ENCODE assay signal across 19 cellular contexts in genomic region chr11:11163669-11164377, GRCh38.
DNase-seq lines count a peak whose midpoint lies in the region; ATAC-seq and TF ChIP-seq lines count a peak whose summit lies in the region.
"Had no signal": no experiment of that assay in that cellular context is flagged by ENCODE, and none has a peak within 500 bp of the region (broad histone marks: within the 10 kb centered on the region; RNA-seq: fewer than 3 reads in every experiment).

No MANE protein-coding gene starts in this region.

- H3K9me3 Mint-ChIP-seq in activated naive CD8-positive, alpha-beta T cell treated with anti-CD3 and anti-CD28 coated beads, Interleukin-2, amount 50 U/mL, for 24 hours, result no peaks in the 10 kb centered on the region
- H3K9me3 Mint-ChIP-seq: CD4-positive, alpha-beta T cell had no signal

- TF ChIP-seq CTCF in dorsolateral prefrontal cortex (IDR thresholded peaks at IDR 0.05 in 54 of 56, conservative IDR thresholded peaks at IDR 0.05 in 2 of 56; ENCODE audit: low read depth in 1 of 56, partially characterized antibody in 56 of 56) (no peak), vagina (IDR thresholded peaks at IDR 0.05) (no peak)

- H3K27ac Mint-ChIP-seq in activated naive CD8-positive, alpha-beta T cell treated with anti-CD3 and anti-CD28 coated beads, Interleukin-2, amount 50 U/mL, for 24 hours, result no peak overlapping the region
- H3K27ac Mint-ChIP-seq: CD4-positive, alpha-beta T cell; IgD-negative memory B cell had no signal

- H3K4me3 ChIP-seq in dorsolateral prefrontal cortex, result no peak overlapping the region
- no peak overlapping the region for H3K4me3 ChIP-seq in rectal smooth muscle tissue (ENCODE audit: low read length)
- no peak overlapping the region for H3K4me3 ChIP-seq in vagina
- H3K4me3 ChIP-seq: BLaER1 treated with 17β-estradiol and CSF1 and Interleukin-3, amounts not matched to agents 10 nM and 100 nM; Peyer's patch had no signal

- no peaks in the 10 kb centered on the region for H3K36me3 Mint-ChIP-seq in activated naive CD8-positive, alpha-beta T cell treated with anti-CD3 and anti-CD28 coated beads, Interleukin-2, amount 50 U/mL, for 24 hours (ENCODE audit: low read depth)

- no peak for ATAC-seq in activated naive CD8-positive, alpha-beta T cell treated with anti-CD3 and anti-CD28 coated beads, Interleukin-2, amount 50 U/mL, for 24 hours

- H3K4me1 ChIP-seq in rectal smooth muscle tissue (ENCODE audit: control insufficient read depth, insufficient read depth, low read length) (peaks cover 22% of the 10 kb centered on the region), vagina (peaks cover 6% of the 10 kb centered on the region)
- H3K4me1 ChIP-seq: BLaER1 treated with 17β-estradiol and CSF1 and Interleukin-3, amounts not matched to agents 10 nM and 100 nM; Peyer's patch had no signal

- H3K9ac ChIP-seq in rectal smooth muscle tissue (ENCODE audit: low read length), result no peak overlapping the region
- H3K9ac ChIP-seq: BLaER1 treated with 17β-estradiol and CSF1 and Interleukin-3, amounts not matched to agents 10 nM and 100 nM had no signal

- no peak for TF ChIP-seq POLR2A in vagina (IDR thresholded peaks at IDR 0.05)

- H3K27me3 ChIP-seq in dorsolateral prefrontal cortex (no peaks in the 10 kb centered on the region), rectal smooth muscle tissue (ENCODE audit: control insufficient read depth, insufficient read depth, low read length) (no peaks in the 10 kb centered on the region), vagina (no peaks in the 10 kb centered on the region)
- H3K27me3 ChIP-seq: BLaER1 treated with 17β-estradiol and CSF1 and Interleukin-3, amounts not matched to agents 10 nM and 100 nM; Peyer's patch had no signal

- H3K27ac ChIP-seq in dorsolateral prefrontal cortex, result peak overlapping the region in 33 of 59 donors; percentile 7 to 77 (median 42)
- H3K27ac ChIP-seq in rectal smooth muscle tissue (ENCODE audit: low read depth, low read length), result peak overlapping the region; percentile 76
- H3K27ac ChIP-seq in vagina, result peak overlapping the region; percentile 14
- H3K27ac ChIP-seq: BLaER1 treated with 17β-estradiol and CSF1 and Interleukin-3, amounts not matched to agents 10 nM and 100 nM; HL-60 had no signal

- in situ Hi-C loops in ACHN (cut with HindIII; ENCODE audit: low pct_ligation_motif_present, low pct_unique_long_range_greater_than_20kb, low sequenced_read_pairs), result no loop called here

- peaks cover 4% of the 10 kb centered on the region for H3K27me3 Mint-ChIP-seq in activated naive CD8-positive, alpha-beta T cell treated with anti-CD3 and anti-CD28 coated beads, Interleukin-2, amount 50 U/mL, for 24 hours

- H3K36me3 ChIP-seq in rectal smooth muscle tissue (ENCODE audit: control insufficient read depth, insufficient read depth, low read length) (no peaks in the 10 kb centered on the region), vagina (no peaks in the 10 kb centered on the region)
- H3K36me3 ChIP-seq: BLaER1 treated with 17β-estradiol and CSF1 and Interleukin-3, amounts not matched to agents 10 nM and 100 nM; Peyer's patch had no signal

- H3K4me3 Mint-ChIP-seq in activated naive CD8-positive, alpha-beta T cell treated with anti-CD3 and anti-CD28 coated beads, Interleukin-2, amount 50 U/mL, for 24 hours, result no peak overlapping the region
- H3K4me3 Mint-ChIP-seq: CD4-positive, alpha-beta T cell; IgD-negative memory B cell had no signal

- intact Hi-C loops in dorsolateral prefrontal cortex (cut with DNase I) (no loop called here), vagina (cut with DNase I) (no loop called here)

- H3K9me3 ChIP-seq in vagina, result no peaks in the 10 kb centered on the region
- H3K9me3 ChIP-seq: Peyer's patch had no signal

- H3K4me1 Mint-ChIP-seq in activated naive CD8-positive, alpha-beta T cell treated with anti-CD3 and anti-CD28 coated beads, Interleukin-2, amount 50 U/mL, for 24 hours, result no peaks in the 10 kb centered on the region

- DNase-seq in dorsolateral prefrontal cortex, result no peak
- DNase-seq in medulla oblongata (ENCODE audit: extremely low spot score), result peak; percentile 17
- no peak for DNase-seq in vagina (ENCODE audit: extremely low spot score in 2 of 2)
- no peak for DNase-seq in activated naive CD8-positive, alpha-beta T cell treated with anti-CD3 and anti-CD28 coated beads, Interleukin-2, amount 50 U/mL, for 24 hours
- no peak for DNase-seq in ACHN
- DNase-seq in kidney tubule cell (ENCODE audit: low spot score), result no peak
- DNase-seq: CD4-positive, alpha-beta T cell; NCI-H1048; NCI-H1417; NCI-H1694; NCI-H2029 treated with DMSO at 0.1 percent for 48 hours; NCI-H2227 treated with DMSO at 0.1 percent for 48 hours; NCI-H526 treated with DMSO at 0.1 percent for 48 hours; Peyer's patch; SHP77 treated with DMSO at 0.1 percent for 48 hours had no signal

Comparison
In these comparisons a context has a peak if more than half of its experiments do, and no peak if none do; other contexts are left out.
1. H3K27ac ChIP-seq: peak in every context shown above with its lines; median percentile 76 in rectal smooth muscle tissue; 42 in dorsolateral prefrontal cortex; 14 in vagina.